In genomic region chr14:32201196-32201815, GRCh38 we compare ENCODE assay signal across 9 cellular contexts. TPM values are rescaled to one million over a fixed set of nuclear protein-coding genes. Genes with fewer than 3 reads are reported as not detected.
A peak's percentile ranks its signal among the peaks of the same experiment; 100 is the strongest.
DNase-seq lines count a peak whose midpoint lies in the region; ATAC-seq, FAIRE-seq and TF ChIP-seq lines count a peak whose summit lies in the region.
"Had no signal": no experiment of that assay in that cellular context is flagged by ENCODE, and none has a peak within 500 bp of the region (broad histone marks: within the 10 kb centered on the region; RNA-seq: fewer than 3 reads in every experiment).

No MANE protein-coding gene starts in this region.

- peak; percentile 78 for DNase-seq in Caki2 (ENCODE audit: low read depth)
- DNase-seq in RCC 7860 (ENCODE audit: low spot score), result peak; percentile 8
- peak; percentile 67 for DNase-seq in activated gamma-delta T cell treated with Interleukin-2 at 50 U/mL for 16 hours
- peak; percentile 80 for DNase-seq in neuronal stem cell (ENCODE audit: low spot score)

- H3K36me3 ChIP-seq in gastroesophageal sphincter, result no peaks in the 10 kb centered on the region
- no peaks in the 10 kb centered on the region for H3K36me3 ChIP-seq in neuronal stem cell (replicated peaks in 1 of 2; ENCODE audit: control insufficient read depth in 2 of 2, insufficient read depth in 2 of 2, low read length in 2 of 2)
- no peaks in the 10 kb centered on the region for H3K36me3 ChIP-seq in subcutaneous abdominal adipose tissue (ENCODE audit: control insufficient read depth in 5 of 5, insufficient read depth in 5 of 5, low read length in 5 of 5)

- H3K4me2 ChIP-seq in neuronal stem cell (ENCODE audit: insufficient read depth, low read length, poor library complexity, severe bottlenecking), result peak overlapping the region; percentile 88

- no peaks in the 10 kb centered on the region for H3K79me1 ChIP-seq in neuronal stem cell (ENCODE audit: low read depth, low read length)

- WGBS in gastroesophageal sphincter (ENCODE audit: low coverage in 1 of 2), 2 donors, result 0% methylated on average over 2 of the region's 46 CpGs; no CpG with 5 or more reads in 1 of the 2 donors
- no CpG with 5 or more reads among the region's 46 CpGs for WGBS in neuronal stem cell (ENCODE audit: extremely low coverage in 2 of 2, insufficient read length in 2 of 2, insufficient replicate concordance in 1 of 2), 2 donors

- H3K9ac ChIP-seq in neuronal stem cell (ENCODE audit: low read depth, low read length, poor library complexity) (peak overlapping the region; percentile 17), subcutaneous abdominal adipose tissue (ENCODE audit: low read length in 5 of 5) (peak overlapping the region in 4 of 5 donors; percentile 64 to 90 (median 81))

- FAIRE-seq in RCC 7860 (lab: Jason Lieb, UNC), result no peak
- FAIRE-seq: endometrium had no signal

- no peak overlapping the region for H3K23ac ChIP-seq in neuronal stem cell (ENCODE audit: low read depth, low read length, poor library complexity)

- in situ Hi-C loops in Caki2 (cut with HindIII; ENCODE audit: low pct_unique_long_range_greater_than_20kb, low sequenced_read_pairs), result no loop called here

- H3K27ac ChIP-seq in gastroesophageal sphincter (peak overlapping the region; percentile 85 to 97 (median 87)), neuronal stem cell (replicated peaks; ENCODE audit: low read length) (peak overlapping the region; percentile 26), subcutaneous abdominal adipose tissue (ENCODE audit: low read depth, low read length) (peak overlapping the region; percentile 79)

- H3K4me3 ChIP-seq in gastroesophageal sphincter (peak overlapping the region; percentile 76 to 78), neuronal stem cell (ENCODE audit: low read length in 2 of 2) (peak overlapping the region; percentile 88 to 95), subcutaneous abdominal adipose tissue (ENCODE audit: low read depth in 1 of 5, low read length in 5 of 5) (peak overlapping the region; percentile 92 to 98 (median 96))

- no peak overlapping the region for H3K4ac ChIP-seq in neuronal stem cell (ENCODE audit: low read length)

- ATAC-seq in GM21529 (IDR thresholded peaks at IDR 0.05; ENCODE audit: unreplicated experiment) (peak; percentile 61), gastroesophageal sphincter (peak; percentile 61)

- H3K9me3 ChIP-seq in gastroesophageal sphincter (no peaks in the 10 kb centered on the region), neuronal stem cell (replicated peaks in 1 of 2; ENCODE audit: control insufficient read depth in 2 of 2, insufficient read depth in 1 of 2, low read depth in 1 of 2, low read length in 2 of 2) (no peaks in the 10 kb centered on the region), subcutaneous abdominal adipose tissue (ENCODE audit: control insufficient read depth in 5 of 5, low read length in 5 of 5) (no peaks in the 10 kb centered on the region)

- no peak overlapping the region for H4K91ac ChIP-seq in neuronal stem cell (ENCODE audit: low read depth, low read length, poor library complexity)

- no peaks in the 10 kb centered on the region for H3K9me3 Mint-ChIP-seq in IgD-negative memory B cell

- peaks cover 1% of the 10 kb centered on the region for H3K36me3 Mint-ChIP-seq in IgD-negative memory B cell

- no peak for TF ChIP-seq EP300 in gastroesophageal sphincter (IDR thresholded peaks at IDR 0.05)

- H3K27ac Mint-ChIP-seq in IgD-negative memory B cell, result peak overlapping the region; percentile 97 to 100 (median 99)

- peaks cover 27 to 36% (median 31%) of the 10 kb centered on the region in 3 donors for H3K4me1 Mint-ChIP-seq in IgD-negative memory B cell

- H2BK12ac ChIP-seq in neuronal stem cell (ENCODE audit: low read length), result no peak overlapping the region

- no peak overlapping the region for H4K8ac ChIP-seq in neuronal stem cell (ENCODE audit: low read depth, low read length)

- peak overlapping the region; percentile 15 for H2BK15ac ChIP-seq in neuronal stem cell (ENCODE audit: low read length)

- peak in 1 of 4 experiments; percentile 6 for TF ChIP-seq CTCF in gastroesophageal sphincter (IDR thresholded peaks at IDR 0.05)

- H2AK5ac ChIP-seq in neuronal stem cell (ENCODE audit: low read depth, low read length), result no peak overlapping the region

- H3K4me1 ChIP-seq in gastroesophageal sphincter (peaks cover 0 to 27% (median 0%) of the 10 kb centered on the region in 3 donors), neuronal stem cell (ENCODE audit: control insufficient read depth in 2 of 2, insufficient read depth in 1 of 2, low read depth in 1 of 2, low read length in 2 of 2) (no peaks in the 10 kb centered on the region), subcutaneous abdominal adipose tissue (ENCODE audit: control insufficient read depth in 5 of 5, insufficient read depth in 5 of 5, low read length in 5 of 5) (peaks cover 3 to 38% (median 33%) of the 10 kb centered on the region in 5 donors)

- H3K18ac ChIP-seq in neuronal stem cell (ENCODE audit: low read length), result peak overlapping the region; percentile 90

- no peak for TF ChIP-seq POLR2A in gastroesophageal sphincter (IDR thresholded peaks at IDR 0.05)

- peaks cover under 1% of the 10 kb centered on the region for H3K27me3 Mint-ChIP-seq in IgD-negative memory B cell

- H2BK120ac ChIP-seq in neuronal stem cell (ENCODE audit: low read depth, low read length), result no peak overlapping the region

- H2BK5ac ChIP-seq in neuronal stem cell (ENCODE audit: low read length), result peak overlapping the region; percentile 48

- peak overlapping the region; percentile 85 to 96 (median 94) for H3K4me3 Mint-ChIP-seq in IgD-negative memory B cell

- H2AFZ ChIP-seq in neuronal stem cell (ENCODE audit: low read length), result peak overlapping the region; percentile 99

- no peaks in the 10 kb centered on the region for H3K27me3 ChIP-seq in gastroesophageal sphincter
- peaks cover 0 to 29% (median 0%) of the 10 kb centered on the region in 3 experiments for H3K27me3 ChIP-seq in neuronal stem cell (ENCODE audit: control insufficient read depth in 3 of 3, insufficient read depth in 3 of 3, low read depth in 1 of 3, low read length in 3 of 3)
- no peaks in the 10 kb centered on the region for H3K27me3 ChIP-seq in subcutaneous abdominal adipose tissue (ENCODE audit: control insufficient read depth in 5 of 5, insufficient read depth in 4 of 5, low read length in 5 of 5)

- no peak overlapping the region for H3K14ac ChIP-seq in neuronal stem cell (ENCODE audit: low read length)

RNA-seq across cellular contexts. Expression of gene RNU6-7, which starts 0.5 kb away (rescaled TPM):
- total RNA-seq in Caki2 (2014; rRNA removed; shearing (Covaris generic); ENCODE audit: low replicate concordance), result not detected in 2 replicates
- polyA plus RNA-seq in IgD-negative memory B cell, result not detected
- not detected for total RNA-seq in gastroesophageal sphincter
- not detected for polyA plus RNA-seq in neuronal stem cell (2013, experiment 1 of 2)
- polyA plus RNA-seq in neuronal stem cell (2013, experiment 2 of 2), result not detected

RNA-seq across cellular contexts. Expression of gene RNU6-8, which starts 1.8 kb away (rescaled TPM):
- total RNA-seq in Caki2 (2014; rRNA removed; shearing (Covaris generic); ENCODE audit: low replicate concordance), result not detected in 2 replicates
- polyA plus RNA-seq in IgD-negative memory B cell, result not detected
- not detected for total RNA-seq in gastroesophageal sphincter
- polyA plus RNA-seq in neuronal stem cell (2013, experiment 1 of 2), result not detected
- polyA plus RNA-seq in neuronal stem cell (2013, experiment 2 of 2), result not detected

Comparison
In these comparisons a context has a peak if more than half of its experiments do, and no peak if none do; other contexts are left out.
1. Peak in every context shown above with its lines: DNase-seq, ATAC-seq, H3K4me3 ChIP-seq and H3K27ac ChIP-seq.
2. DNase-seq: peak in every context shown above with its lines; median percentile 80 in neuronal stem cell; 78 in Caki2; 67 in activated gamma-delta T cell treated with Interleukin-2 at 50 U/mL for 16 hours; 8 in RCC 7860.
3. H3K27ac ChIP-seq: peak in every context shown above with its lines; median percentile 87 in gastroesophageal sphincter; 79 in subcutaneous abdominal adipose tissue; 26 in neuronal stem cell.